8 cellular contexts compared by ENCODE assay signal in the genomic region with DNA sequence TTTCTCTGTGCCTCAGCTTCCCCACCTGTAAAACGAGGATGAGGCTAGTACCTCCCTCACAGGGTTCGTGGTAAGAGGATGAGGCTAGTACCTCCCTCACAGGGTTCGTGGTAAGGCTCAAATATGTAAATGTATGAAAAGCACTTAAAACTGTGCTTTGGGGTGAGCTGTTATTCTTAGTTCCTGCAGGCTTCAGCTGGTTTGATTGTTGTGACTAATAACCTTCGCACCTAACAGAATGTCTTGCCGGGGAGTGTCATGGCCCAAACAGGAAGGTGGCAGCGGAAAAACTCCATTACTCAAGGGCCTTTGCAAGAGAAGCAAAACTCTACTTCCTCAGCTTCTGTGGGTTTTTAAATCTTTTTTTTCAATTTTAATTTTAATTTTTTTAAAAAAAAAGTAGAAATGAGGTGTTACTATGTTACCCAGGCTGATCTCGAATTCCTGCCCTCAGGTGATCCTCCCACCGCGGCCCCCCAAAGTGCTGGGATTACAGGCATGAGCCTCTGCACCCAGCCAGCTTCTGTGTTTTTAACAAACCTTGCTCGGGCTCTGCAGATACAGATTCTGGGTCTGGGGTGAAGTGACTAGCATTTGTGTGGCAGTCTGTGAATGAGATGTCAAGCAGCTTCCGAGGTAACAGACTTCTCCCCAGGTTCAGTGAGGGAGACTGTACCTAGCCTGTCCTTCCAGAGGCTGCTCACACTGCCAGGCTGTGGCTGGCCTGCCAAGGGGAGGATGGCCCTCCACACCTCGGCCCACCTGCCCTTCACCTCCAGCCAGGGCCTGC.
DNase-seq lines count a peak whose midpoint lies in the region; ATAC-seq and TF ChIP-seq lines count a peak whose summit lies in the region.

No MANE protein-coding gene starts in this region.

- CTCF ChIA-PET in activated naive CD4-positive, alpha-beta T cell treated with anti-CD3 and anti-CD28 coated beads for 36 hours (lab: Charles Lee): interaction anchor here (0.7 to 2.3 kb wide), 6 partner anchors 11 to 183 kb away, joined by 3 to 7 read pairs (median 4); no protein-coding TSS in a partner anchor

- peak overlapping the region; percentile 96 for H3K27ac Mint-ChIP-seq in activated naive CD4-positive, alpha-beta T cell treated with anti-CD3 and anti-CD28 coated beads for 36 hours

- peak overlapping the region; percentile 70 for H3K4me2 ChIP-seq in OCI-LY3 (ENCODE audit: low read length)

- no peak overlapping the region for H2AFZ ChIP-seq in OCI-LY3 (ENCODE audit: low read depth, low read length)

- H3K4me1 ChIP-seq in OCI-LY3 (ENCODE audit: low read length): peaks cover 49% of the 10 kb centered on the region

- H3K4me3 ChIP-seq in GM12864 (ENCODE audit: low read depth, low read length): no peak overlapping the region
- H3K4me3 ChIP-seq in OCI-LY3 (ENCODE audit: low read length): peak overlapping the region; percentile 42
- H3K4me3 ChIP-seq in dorsolateral prefrontal cortex: no peak overlapping the region

- H3K36me3 ChIP-seq in OCI-LY3 (replicated peaks; ENCODE audit: low read depth, low read length): no peaks in the 10 kb centered on the region

- intact Hi-C loops in activated naive CD4-positive, alpha-beta T cell treated with anti-CD3 and anti-CD28 coated beads for 36 hours (cut with micrococcal nuclease): loop anchor here (1.0 to 5.0 kb wide), 8 partner anchors 7 to 1117 kb away; partner anchors contain the start of genes CPD and UTP6
- intact Hi-C loops in dorsolateral prefrontal cortex (cut with DNase I): no loop called here

- DNase-seq in GM12864 (ENCODE audit: low read depth) (peak; percentile 82), pons (ENCODE audit: low spot score) (peak; percentile 32), dorsolateral prefrontal cortex (no peak), COLO829 (ENCODE audit: low spot score) (no peak), D341Med (ENCODE audit: low spot score) (no peak)
- peak; percentile 86 for DNase-seq in activated naive CD4-positive, alpha-beta T cell treated with anti-CD3 and anti-CD28 coated beads for 36 hours

- H3K27ac ChIP-seq in OCI-LY3 (ENCODE audit: low read length) (no peak overlapping the region; the same call in 1 of the 2 replicates), dorsolateral prefrontal cortex (peak overlapping the region in 28 of 59 donors; percentile 0 to 74 (median 32))

- H3K36me3 Mint-ChIP-seq in activated naive CD4-positive, alpha-beta T cell treated with anti-CD3 and anti-CD28 coated beads for 36 hours (ENCODE audit: low read depth): no peaks in the 10 kb centered on the region

- H3K9me3 ChIP-seq in OCI-LY3 (ENCODE audit: insufficient read depth, low read length): no peaks in the 10 kb centered on the region

- peak; percentile 37 for ATAC-seq in GM21825 (IDR thresholded peaks at IDR 0.05; ENCODE audit: unreplicated experiment)

- H3K4me1 Mint-ChIP-seq in activated naive CD4-positive, alpha-beta T cell treated with anti-CD3 and anti-CD28 coated beads for 36 hours (ENCODE audit: low read depth): peaks cover 89% of the 10 kb centered on the region

- H3K9ac ChIP-seq in OCI-LY3 (ENCODE audit: low read length): no peak overlapping the region

- TF ChIP-seq CTCF in GM12864 (IDR thresholded peaks at IDR 0.05; ENCODE audit: low read depth, low read length, missing control alignments): no peak
- no peak for TF ChIP-seq CTCF in OCI-LY3 (IDR thresholded peaks at IDR 0.05; ENCODE audit: low read depth, low read length)
- TF ChIP-seq CTCF in dorsolateral prefrontal cortex (IDR thresholded peaks at IDR 0.05 in 54 of 56, conservative IDR thresholded peaks at IDR 0.05 in 2 of 56; ENCODE audit: low read depth in 1 of 56, partially characterized antibody in 56 of 56): no peak

- peaks cover 20% of the 10 kb centered on the region for H3K79me2 ChIP-seq in OCI-LY3 (ENCODE audit: low read length)

- H3K27me3 ChIP-seq in OCI-LY3 (ENCODE audit: low read depth, low read length) (no peaks in the 10 kb centered on the region), dorsolateral prefrontal cortex (no peaks in the 10 kb centered on the region)

- H3K4me3 Mint-ChIP-seq in activated naive CD4-positive, alpha-beta T cell treated with anti-CD3 and anti-CD28 coated beads for 36 hours: peak overlapping the region; percentile 64

- no peaks in the 10 kb centered on the region for H3K9me3 Mint-ChIP-seq in activated naive CD4-positive, alpha-beta T cell treated with anti-CD3 and anti-CD28 coated beads for 36 hours

- no peaks in the 10 kb centered on the region for H3K27me3 Mint-ChIP-seq in activated naive CD4-positive, alpha-beta T cell treated with anti-CD3 and anti-CD28 coated beads for 36 hours (ENCODE audit: low read depth)

- peaks cover 4% of the 10 kb centered on the region; the same call in 1 of the 2 replicates for H4K20me1 ChIP-seq in OCI-LY3 (ENCODE audit: insufficient read depth, low read length)

Comparison
In these comparisons a context has a peak if more than half of its experiments do, and no peak if none do; other contexts are left out.
1. DNase-seq: peak in GM12864 (single experiment), activated naive CD4-positive, alpha-beta T cell treated with anti-CD3 and anti-CD28 coated beads for 36 hours (single experiment) and pons (single experiment); none in dorsolateral prefrontal cortex (0 of 10), COLO829 (single experiment) and D341Med (single experiment).